Comparison of ENCODE assay signal across 21 cellular contexts in the genomic region with DNA sequence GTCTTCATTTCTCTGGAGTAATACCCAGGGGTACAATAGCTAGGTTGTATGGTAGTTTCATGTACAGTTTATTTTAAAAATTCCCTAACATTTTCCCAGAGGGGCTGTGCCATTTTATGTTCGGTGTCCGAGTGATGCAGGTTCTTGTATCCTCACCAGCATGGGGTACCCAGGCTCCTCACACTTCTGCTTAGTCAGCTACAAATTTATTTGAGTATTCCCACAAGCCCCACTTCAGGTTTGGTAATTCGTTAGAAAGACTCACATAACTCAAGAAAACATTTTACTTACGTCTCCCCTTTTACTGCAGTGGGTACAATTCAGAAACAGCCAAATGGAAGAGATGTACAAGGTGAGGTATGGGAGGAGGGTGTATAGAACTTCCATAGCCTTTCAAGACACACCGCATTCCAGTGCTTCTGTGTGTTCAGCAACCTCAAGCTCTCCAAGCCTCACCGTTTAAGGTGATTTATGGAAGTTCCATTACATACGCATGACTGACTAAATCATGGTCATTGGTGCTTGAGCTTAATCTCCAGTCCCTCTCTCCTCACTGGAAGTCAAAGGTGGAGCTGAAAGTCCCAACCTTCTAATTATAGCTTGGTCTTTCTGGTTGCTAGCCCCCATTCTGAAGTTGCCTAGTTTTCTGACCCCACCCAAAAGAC. TPM values are rescaled to one million over a fixed set of nuclear protein-coding genes. Genes with fewer than 3 reads are reported as not detected.
DNase-seq lines count a peak whose midpoint lies in the region; ATAC-seq, FAIRE-seq and TF ChIP-seq lines count a peak whose summit lies in the region.
"Had no signal": no experiment of that assay in that cellular context is flagged by ENCODE, and none has a peak within 500 bp of the region (broad histone marks: within the 10 kb centered on the region; RNA-seq: fewer than 3 reads in every experiment).

No MANE protein-coding gene starts in this region.

- H3K9me3 ChIP-seq in CD4-positive, alpha-beta memory T cell (ENCODE audit: control insufficient read depth in 1 of 2, low read length in 2 of 2) = no peaks in the 10 kb centered on the region
- H3K9me3 ChIP-seq in HEK293 (ENCODE audit: control insufficient read depth, insufficient read depth, low read depth, low read length) (no peaks in the 10 kb centered on the region), K562 (replicated peaks; ENCODE audit: control insufficient read depth, insufficient read depth, low read depth, low read length) (peaks cover 16% of the 10 kb centered on the region)
- H3K9me3 ChIP-seq: Caco-2, MG63 had no signal

- H3K4me3 ChIP-seq in CD4-positive, alpha-beta memory T cell (ENCODE audit: low read length in 2 of 2) = no peak overlapping the region
- no peak overlapping the region for H3K4me3 ChIP-seq in HEK293 (ENCODE audit: low read depth, low read length)
- no peak overlapping the region for H3K4me3 ChIP-seq in K562
- H3K4me3 ChIP-seq in dorsolateral prefrontal cortex = no peak overlapping the region
- H3K4me3 ChIP-seq: MG63, PC-9 had no signal

- CTCF ChIA-PET in CD4-positive, alpha-beta memory T cell (lab: Charles Lee; ENCODE audit: partially characterized antibody) = interaction anchor here (1.4 to 1.8 kb wide), 2 partner anchors 12 to 165 kb away, joined by 3 to 7 read pairs; no protein-coding TSS in a partner anchor
- CTCF ChIA-PET in HEK293 (lab: Yijun Ruan, JAX) = interaction anchor here (0.5 to 1.6 kb wide), 7 partner anchors 11 to 411 kb away, joined by 3 to 4 read pairs (median 3); partner anchors contain the start of gene NQO2
- CTCF ChIA-PET in K562 (lab: Yijun Ruan, JAX; ENCODE audit: low intra/inter-chr PET ratio) = interaction anchor here (0.7 kb wide), 1 partner anchor 256 kb away, joined by 3 read pairs; no protein-coding TSS in a partner anchor

- TF ChIP-seq CTCF in HEK293 (tag by site-specific recombination; IDR thresholded peaks at IDR 0.05) (no peak), K562 (IDR thresholded peaks at IDR 0.05 in 2 of 3, conservative IDR thresholded peaks at IDR 0.05 in 1 of 3; ENCODE audit: insufficient read depth in 2 of 3, low read depth in 1 of 3, low read length in 3 of 3) (no peak), nephron progenitor cell (IDR thresholded peaks at IDR 0.05) (no peak), dorsolateral prefrontal cortex (IDR thresholded peaks at IDR 0.05 in 54 of 56, conservative IDR thresholded peaks at IDR 0.05 in 2 of 56; ENCODE audit: low read depth in 1 of 56, partially characterized antibody in 56 of 56) (no peak)

- H4K20me1 ChIP-seq in K562 (replicated peaks; ENCODE audit: control insufficient read depth, insufficient read depth, low read length) = no peaks in the 10 kb centered on the region

- H3K9me3 Mint-ChIP-seq in CD4-positive, alpha-beta memory T cell = no peaks in the 10 kb centered on the region
- peaks cover 43% of the 10 kb centered on the region for H3K9me3 Mint-ChIP-seq in nephron progenitor cell
- H3K9me3 Mint-ChIP-seq in activated naive CD8-positive, alpha-beta T cell treated with anti-CD3 and anti-CD28 coated beads, Interleukin-2, amount 50 U/mL, for 24 hours = no peaks in the 10 kb centered on the region
- H3K9me3 Mint-ChIP-seq: HFFc6 had no signal

- no peak for DNase-seq in CD4-positive, alpha-beta memory T cell
- DNase-seq in K562 (ENCODE audit: extremely low read depth in 1 of 4, low spot score in 3 of 4) = no peak
- no peak for DNase-seq in nephron progenitor cell
- DNase-seq in dorsolateral prefrontal cortex = no peak
- DNase-seq in activated naive CD8-positive, alpha-beta T cell treated with anti-CD3 and anti-CD28 coated beads, Interleukin-2, amount 50 U/mL, for 24 hours = no peak
- DNase-seq: Caco-2, HFFc6, Karpas-422, MG63, NCI-H1048, NCI-H1436, NCI-H1930, NCI-H345, NCI-H524 treated with DMSO at 0.1 percent for 48 hours, PC-9 had no signal

- TF ChIP-seq POLR2A in K562 (conservative IDR thresholded peaks at IDR 0.05) = no peak

- peaks cover 4 to 14% (median 13%) of the 10 kb centered on the region in 4 donors for H3K4me1 Mint-ChIP-seq in CD4-positive, alpha-beta memory T cell
- peaks cover 8% of the 10 kb centered on the region for H3K4me1 Mint-ChIP-seq in nephron progenitor cell
- peaks cover 9% of the 10 kb centered on the region for H3K4me1 Mint-ChIP-seq in activated naive CD8-positive, alpha-beta T cell treated with anti-CD3 and anti-CD28 coated beads, Interleukin-2, amount 50 U/mL, for 24 hours

- POLR2A ChIA-PET in CD4-positive, alpha-beta memory T cell (lab: Charles Lee; ENCODE audit: partially characterized antibody) = interaction anchor here (0.6 to 1.1 kb wide), 2 partner anchors 10 to 11 kb away, joined by 3 read pairs; no protein-coding TSS in a partner anchor
- POLR2A ChIA-PET in HEK293 (lab: Yijun Ruan, JAX) (no interaction called here), K562 (lab: Yijun Ruan, JAX) (interaction anchor here (0.7 to 1.6 kb wide), 3 partner anchors 10 to 24 kb away, joined by 3 to 7 read pairs (median 3); no protein-coding TSS in a partner anchor)

- intact Hi-C loops in CD4-positive, alpha-beta memory T cell (cut with micrococcal nuclease) = no loop called here
- intact Hi-C loops in K562 (cut with micrococcal nuclease) (no loop called here), dorsolateral prefrontal cortex (cut with DNase I) (no loop called here)

- no peak for TF ChIP-seq EP300 in K562 (IDR thresholded peaks at IDR 0.05; ENCODE audit: low read length)

- FAIRE-seq in K562 (lab: Jason Lieb, UNC) = no peak
- FAIRE-seq: G401.6, H54 had no signal

- BruUV-seq in K562 (replicated peaks; lab: Mats Ljungman, UMichigan) = no TSS peak

- peak overlapping the region; percentile 18 to 87 (median 73) for H3K27ac Mint-ChIP-seq in CD4-positive, alpha-beta memory T cell
- H3K27ac Mint-ChIP-seq in nephron progenitor cell = peak overlapping the region; percentile 5
- H3K27ac Mint-ChIP-seq in activated naive CD8-positive, alpha-beta T cell treated with anti-CD3 and anti-CD28 coated beads, Interleukin-2, amount 50 U/mL, for 24 hours = no peak overlapping the region
- H3K27ac Mint-ChIP-seq: HFFc6 had no signal

- no peak overlapping the region for H2AFZ ChIP-seq in K562 (ENCODE audit: low read depth, low read length)
- H2AFZ ChIP-seq: PC-9 had no signal

- no peak overlapping the region for H3K9ac ChIP-seq in K562 (ENCODE audit: insufficient read depth in 1 of 2, low read depth in 2 of 2, low read length in 2 of 2)

- H3K27ac ChIP-seq in CD4-positive, alpha-beta memory T cell (ENCODE audit: low read depth, low read length) = no peak overlapping the region
- H3K27ac ChIP-seq in HEK293 (ENCODE audit: extremely low read depth, low read depth, low read length) = no peak overlapping the region
- H3K27ac ChIP-seq in K562 (ENCODE audit: extremely low read depth, low read depth, low read length) = no peak overlapping the region
- H3K27ac ChIP-seq in dorsolateral prefrontal cortex = no peak overlapping the region
- H3K27ac ChIP-seq: PC-9, RWPE1 had no signal

- in situ Hi-C loops in K562 (cut with MboI) = no loop called here

- H3K27me3 Mint-ChIP-seq in CD4-positive, alpha-beta memory T cell = no peaks in the 10 kb centered on the region
- H3K27me3 Mint-ChIP-seq in nephron progenitor cell (ENCODE audit: low read depth, poor library complexity) = peaks cover 6% of the 10 kb centered on the region
- H3K27me3 Mint-ChIP-seq in activated naive CD8-positive, alpha-beta T cell treated with anti-CD3 and anti-CD28 coated beads, Interleukin-2, amount 50 U/mL, for 24 hours = no peaks in the 10 kb centered on the region

- H3K9me1 ChIP-seq in K562 (ENCODE audit: control insufficient read depth, insufficient read depth, low read length) = no peaks in the 10 kb centered on the region

- peaks cover 71 to 78% of the 10 kb centered on the region in 2 donors for H3K36me3 Mint-ChIP-seq in CD4-positive, alpha-beta memory T cell
- H3K36me3 Mint-ChIP-seq in nephron progenitor cell (ENCODE audit: low read depth) = peaks cover 91% of the 10 kb centered on the region
- H3K36me3 Mint-ChIP-seq in activated naive CD8-positive, alpha-beta T cell treated with anti-CD3 and anti-CD28 coated beads, Interleukin-2, amount 50 U/mL, for 24 hours (ENCODE audit: low read depth) = peaks cover 53% of the 10 kb centered on the region

- peaks cover 69% of the 10 kb centered on the region for H3K36me3 ChIP-seq in CD4-positive, alpha-beta memory T cell (ENCODE audit: insufficient read depth, low read length)
- peaks cover 20 to 90% of the 10 kb centered on the region in 2 experiments for H3K36me3 ChIP-seq in HEK293 (ENCODE audit: control insufficient read depth in 2 of 2, insufficient read depth in 1 of 2, low read length in 2 of 2)
- H3K36me3 ChIP-seq in K562 (ENCODE audit: control insufficient read depth, insufficient read depth, low read length) = peaks cover 79% of the 10 kb centered on the region

- no peaks in the 10 kb centered on the region for H3K27me3 ChIP-seq in CD4-positive, alpha-beta memory T cell (ENCODE audit: insufficient read depth, low read length)
- H3K27me3 ChIP-seq in K562 (ENCODE audit: control insufficient read depth in 2 of 2, insufficient read depth in 2 of 2, low read length in 2 of 2) (no peaks in the 10 kb centered on the region), dorsolateral prefrontal cortex (no peaks in the 10 kb centered on the region)
- H3K27me3 ChIP-seq: MG63 had no signal

- no peaks in the 10 kb centered on the region for H3K79me2 ChIP-seq in K562 (ENCODE audit: control insufficient read depth, insufficient read depth, low read length)

- no peak for TF ChIP-seq RAD21 in K562 (CRISPR knock-in tag; conservative IDR thresholded peaks at IDR 0.05 in 1 of 2, IDR thresholded peaks at IDR 0.05 in 1 of 2)

- no peak for ATAC-seq in K562
- ATAC-seq in esophagus mucosa = no peak
- no peak for ATAC-seq in activated naive CD8-positive, alpha-beta T cell treated with anti-CD3 and anti-CD28 coated beads, Interleukin-2, amount 50 U/mL, for 24 hours

- 52% methylated on average over 7 of the region's 7 CpGs for WGBS in K562 (ENCODE audit: insufficient coverage, low coverage, missing lambda C conversion rate)

- no peak overlapping the region for H3K4me2 ChIP-seq in K562 (ENCODE audit: insufficient read depth, low read length)
- H3K4me2 ChIP-seq: PC-9 had no signal

- H3K4me3 Mint-ChIP-seq in CD4-positive, alpha-beta memory T cell = no peak overlapping the region
- H3K4me3 Mint-ChIP-seq in nephron progenitor cell = no peak overlapping the region
- H3K4me3 Mint-ChIP-seq in activated naive CD8-positive, alpha-beta T cell treated with anti-CD3 and anti-CD28 coated beads, Interleukin-2, amount 50 U/mL, for 24 hours = no peak overlapping the region
- H3K4me3 Mint-ChIP-seq: CD14-positive monocyte, HFFc6 had no signal

- no peaks in the 10 kb centered on the region for H3K4me1 ChIP-seq in CD4-positive, alpha-beta memory T cell (ENCODE audit: insufficient read depth, low read length)
- H3K4me1 ChIP-seq in HEK293 (ENCODE audit: control insufficient read depth, insufficient read depth, low read length) (no peaks in the 10 kb centered on the region), K562 (replicated peaks in 1 of 2; ENCODE audit: control insufficient read depth in 2 of 2, insufficient read depth in 2 of 2, low read length in 2 of 2) (no peaks in the 10 kb centered on the region)
- H3K4me1 ChIP-seq: Caco-2 had no signal

RNA-seq across cellular contexts. Expression of gene RIPK1, which starts 18.1 kb away (rescaled TPM):
- 10 to 100 TPM; 38.7 to 39.0 TPM for total RNA-seq in CD4-positive, alpha-beta memory T cell
- 10 to 100 TPM; 13.1 to 31.0 TPM for polyA plus RNA-seq in CD4-positive, alpha-beta memory T cell
- total RNA-seq in K562 (2011; cell fraction: chromatin; rRNA removed; ENCODE audit: low replicate concordance) = 21.4 and 26.8 TPM in 2 replicates
- 10.3 and 11.1 TPM in 2 replicates for total RNA-seq in K562 (2011; cell fraction: nucleolus; rRNA removed)
- total RNA-seq in K562 (2011; cell fraction: nucleoplasm; rRNA removed) = 12.0 and 12.4 TPM in 2 replicates
- total RNA-seq in K562 (2014; rRNA removed) (14.4 and 15.8 TPM in 2 replicates), K562 (2014; rRNA removed; fragmentation: Illumina TruSeq; extraction: Trizol) (17.7 and 19.6 TPM in 2 replicates), K562 (2015; rRNA removed; fragmentation: Illumina TruSeq; extraction: Trizol) (20.9 and 23.2 TPM in 2 replicates), K562 (2021) (17.2 and 19.4 TPM in 2 replicates), dorsolateral prefrontal cortex (10 to 100 TPM in 92 of 120 experiments, 1 to 10 TPM in 28; 6.5 to 17.9 (median 11.1) TPM), esophagus mucosa (16.2 TPM)
- polyA plus RNA-seq in K562 (2011; rRNA removed) (15.9 and 23.2 TPM in 2 replicates), K562 (2014; fragmentation: Illumina TruSeq; extraction: Trizol) (21.7 and 24.9 TPM in 2 replicates), K562 (2014; fragmentation: Nextera tagmentation; extraction: Ambion mirVana) (1 to 10 TPM; 3.8 to 4.5 TPM), K562 (2014; rRNA removed) (14.5 and 16.9 TPM in 2 replicates)
- polyA plus RNA-seq in K562 (2011; cell fraction: cytosol; rRNA removed) = 11.5 and 12.3 TPM in 2 replicates
- polyA plus RNA-seq in K562 (2011; cell fraction: nucleus; rRNA removed) = 11.6 and 14.1 TPM in 2 replicates
- polyA plus RNA-seq in K562 (2012) = 17.4 and 19.0 TPM in 2 replicates
- polyA minus RNA-seq in K562 (2011; rRNA and poly(A)+ RNA removed) = 29.0 and 42.9 TPM in 2 replicates
- polyA minus RNA-seq in K562 (2011; cell fraction: cytosol; rRNA and poly(A)+ RNA removed) = 10.7 and 18.6 TPM in 2 replicates
- polyA minus RNA-seq in K562 (2011; cell fraction: nucleus; rRNA and poly(A)+ RNA removed) = 4.7 and 6.1 TPM in 2 replicates

RNA-seq across cellular contexts. Expression of gene BPHL, which starts 32.1 kb away (rescaled TPM):
- total RNA-seq in CD4-positive, alpha-beta memory T cell = 10 to 100 TPM; 11.9 to 13.7 TPM
- 1 to 10 TPM; 8.1 to 8.4 TPM for polyA plus RNA-seq in CD4-positive, alpha-beta memory T cell
- 15.8 and 23.9 TPM in 2 replicates for total RNA-seq in K562 (2011; cell fraction: chromatin; rRNA removed; ENCODE audit: low replicate concordance)
- total RNA-seq in K562 (2011; cell fraction: nucleolus; rRNA removed) = 10.9 and 11.7 TPM in 2 replicates
- total RNA-seq in K562 (2011; cell fraction: nucleoplasm; rRNA removed) = 18.0 and 24.7 TPM in 2 replicates
- 4.1 and 6.3 TPM in 2 replicates for total RNA-seq in K562 (2014; rRNA removed)
- 8.5 and 9.8 TPM in 2 replicates for total RNA-seq in K562 (2014; rRNA removed; fragmentation: Illumina TruSeq; extraction: Trizol)
- total RNA-seq in K562 (2015; rRNA removed; fragmentation: Illumina TruSeq; extraction: Trizol) = 7.1 and 8.2 TPM in 2 replicates
- 10.3 and 10.4 TPM in 2 replicates for total RNA-seq in K562 (2021)
- polyA plus RNA-seq in K562 (2011; rRNA removed) = 14.0 and 17.4 TPM in 2 replicates
- 7.7 and 9.2 TPM in 2 replicates for polyA plus RNA-seq in K562 (2011; cell fraction: cytosol; rRNA removed)
- polyA plus RNA-seq in K562 (2011; cell fraction: nucleus; rRNA removed) = 14.9 and 16.2 TPM in 2 replicates
- polyA plus RNA-seq in K562 (2012) = 6.9 and 17.7 TPM in 2 replicates
- polyA plus RNA-seq in K562 (2014; fragmentation: Illumina TruSeq; extraction: Trizol) = 6.6 and 8.2 TPM in 2 replicates
- 1 to 10 TPM; 3.5 to 9.3 TPM for polyA plus RNA-seq in K562 (2014; fragmentation: Nextera tagmentation; extraction: Ambion mirVana)
- polyA plus RNA-seq in K562 (2014; rRNA removed) = 6.3 and 8.1 TPM in 2 replicates
- polyA minus RNA-seq in K562 (2011; rRNA and poly(A)+ RNA removed) = 9.0 and 11.6 TPM in 2 replicates
- polyA minus RNA-seq in K562 (2011; cell fraction: cytosol; rRNA and poly(A)+ RNA removed) = 5.0 and 10.1 TPM in 2 replicates
- 10.9 and 12.1 TPM in 2 replicates for polyA minus RNA-seq in K562 (2011; cell fraction: nucleus; rRNA and poly(A)+ RNA removed)
- 10 to 100 TPM; 13.6 to 41.1 (median 26.1) TPM for total RNA-seq in dorsolateral prefrontal cortex
- total RNA-seq in esophagus mucosa = 27.0 TPM
